ENCODE assay signal across 1 cellular context in genomic region chr9:128940271-128940921, GRCh38.
TF ChIP-seq lines count a peak whose summit lies in the region.

No MANE protein-coding gene starts in this region.

TF ChIP-seq in HepG2, 621 proteins besides CTCF, POLR2A, EP300 and RAD21 (continued from another document and continues in another):
- TF ChIP-seq AKNA (CRISPR knock-in tag; IDR thresholded peaks at IDR 0.05; ENCODE audit: borderline replicate concordance) (no peak), AHDC1 (CRISPR knock-in tag; IDR thresholded peaks at IDR 0.05; ENCODE audit: borderline replicate concordance) (no peak), ZFP36 (IDR thresholded peaks at IDR 0.05; ENCODE audit: borderline replicate concordance, low read depth, low read length, partially characterized antibody) (no peak), CAMTA2 (CRISPR knock-in tag; IDR thresholded peaks at IDR 0.05; ENCODE audit: borderline replicate concordance) (no peak), TBL1XR1 (IDR thresholded peaks at IDR 0.05; ENCODE audit: borderline replicate concordance, low read length, partially characterized antibody) (no peak), SOX5 (CRISPR knock-in tag; IDR thresholded peaks at IDR 0.05; ENCODE audit: borderline replicate concordance) (no peak), E2F5 (CRISPR knock-in tag; conservative IDR thresholded peaks at IDR 0.05) (no peak), ZNF33B (CRISPR knock-in tag; IDR thresholded peaks at IDR 0.05) (no peak), THYN1 (CRISPR knock-in tag; IDR thresholded peaks at IDR 0.05; ENCODE audit: borderline replicate concordance, low read depth) (no peak), HNRNPL (IDR thresholded peaks at IDR 0.05; ENCODE audit: low read depth, low read length) (0 out of 2 replicates have a peak, but pooled peaks have one; percentile 19), ZNF251 (CRISPR knock-in tag; IDR thresholded peaks at IDR 0.05) (no peak), RBAK (CRISPR knock-in tag; IDR thresholded peaks at IDR 0.05) (no peak), ZSCAN12 (CRISPR knock-in tag; IDR thresholded peaks at IDR 0.05) (no peak), SIN3B (IDR thresholded peaks at IDR 0.05; ENCODE audit: low read length) (no peak), SCMH1 (CRISPR knock-in tag; IDR thresholded peaks at IDR 0.05; ENCODE audit: borderline replicate concordance) (no peak), ZNF430 (CRISPR knock-in tag; IDR thresholded peaks at IDR 0.05) (no peak), SNAPC2 (CRISPR knock-in tag; IDR thresholded peaks at IDR 0.05) (no peak), NFE2L2 (IDR thresholded peaks at IDR 0.05; ENCODE audit: low read length) (no peak), ELF4 (CRISPR knock-in tag; IDR thresholded peaks at IDR 0.05; ENCODE audit: borderline replicate concordance) (no peak), ZFAT (CRISPR knock-in tag; conservative IDR thresholded peaks at IDR 0.05) (no peak), SOX13 (IDR thresholded peaks at IDR 0.05) (no peak), SOX13 (CRISPR knock-in tag; conservative IDR thresholded peaks at IDR 0.05 in 1 of 2, IDR thresholded peaks at IDR 0.05 in 1 of 2) (no peak), KDM2A (CRISPR knock-in tag; IDR thresholded peaks at IDR 0.05; ENCODE audit: borderline replicate concordance, low read depth) (no peak), JUN (CRISPR knock-in tag; IDR thresholded peaks at IDR 0.05) (no peak), DNMT3B (CRISPR knock-in tag; conservative IDR thresholded peaks at IDR 0.05) (no peak), MIER3 (CRISPR knock-in tag; IDR thresholded peaks at IDR 0.05; ENCODE audit: borderline replicate concordance) (no peak), RNF2 (conservative IDR thresholded peaks at IDR 0.05; ENCODE audit: low read depth) (no peak), ZNF556 (CRISPR knock-in tag; IDR thresholded peaks at IDR 0.05; ENCODE audit: borderline replicate concordance) (no peak), ZNF747 (CRISPR knock-in tag; IDR thresholded peaks at IDR 0.05; ENCODE audit: borderline replicate concordance) (no peak), TEAD3 (CRISPR knock-in tag; optimal IDR thresholded peaks at IDR 0.05; ENCODE audit: borderline replicate concordance) (no peak)
- TF ChIP-seq, protein P1, sequence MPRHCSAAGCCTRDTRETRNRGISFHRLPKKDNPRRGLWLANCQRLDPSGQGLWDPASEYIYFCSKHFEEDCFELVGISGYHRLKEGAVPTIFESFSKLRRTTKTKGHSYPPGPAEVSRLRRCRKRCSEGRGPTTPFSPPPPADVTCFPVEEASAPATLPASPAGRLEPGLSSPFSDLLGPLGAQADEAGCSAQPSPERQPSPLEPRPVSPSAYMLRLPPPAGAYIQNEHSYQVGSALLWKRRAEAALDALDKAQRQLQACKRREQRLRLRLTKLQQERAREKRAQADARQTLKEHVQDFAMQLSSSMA (CRISPR knock-in tag; IDR thresholded peaks at IDR 0.05): no peak
- TF ChIP-seq, protein P2, sequence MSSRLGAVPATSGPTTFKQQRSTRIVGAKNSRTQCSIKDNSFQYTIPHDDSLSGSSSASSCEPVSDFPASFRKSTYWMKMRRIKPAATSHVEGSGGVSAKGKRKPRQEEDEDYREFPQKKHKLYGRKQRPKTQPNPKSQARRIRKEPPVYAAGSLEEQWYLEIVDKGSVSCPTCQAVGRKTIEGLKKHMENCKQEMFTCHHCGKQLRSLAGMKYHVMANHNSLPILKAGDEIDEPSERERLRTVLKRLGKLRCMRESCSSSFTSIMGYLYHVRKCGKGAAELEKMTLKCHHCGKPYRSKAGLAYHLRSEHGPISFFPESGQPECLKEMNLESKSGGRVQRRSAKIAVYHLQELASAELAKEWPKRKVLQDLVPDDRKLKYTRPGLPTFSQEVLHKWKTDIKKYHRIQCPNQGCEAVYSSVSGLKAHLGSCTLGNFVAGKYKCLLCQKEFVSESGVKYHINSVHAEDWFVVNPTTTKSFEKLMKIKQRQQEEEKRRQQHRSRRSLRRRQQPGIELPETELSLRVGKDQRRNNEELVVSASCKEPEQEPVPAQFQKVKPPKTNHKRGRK (CRISPR knock-in tag; IDR thresholded peaks at IDR 0.05): no peak
- TF ChIP-seq, protein P3, sequence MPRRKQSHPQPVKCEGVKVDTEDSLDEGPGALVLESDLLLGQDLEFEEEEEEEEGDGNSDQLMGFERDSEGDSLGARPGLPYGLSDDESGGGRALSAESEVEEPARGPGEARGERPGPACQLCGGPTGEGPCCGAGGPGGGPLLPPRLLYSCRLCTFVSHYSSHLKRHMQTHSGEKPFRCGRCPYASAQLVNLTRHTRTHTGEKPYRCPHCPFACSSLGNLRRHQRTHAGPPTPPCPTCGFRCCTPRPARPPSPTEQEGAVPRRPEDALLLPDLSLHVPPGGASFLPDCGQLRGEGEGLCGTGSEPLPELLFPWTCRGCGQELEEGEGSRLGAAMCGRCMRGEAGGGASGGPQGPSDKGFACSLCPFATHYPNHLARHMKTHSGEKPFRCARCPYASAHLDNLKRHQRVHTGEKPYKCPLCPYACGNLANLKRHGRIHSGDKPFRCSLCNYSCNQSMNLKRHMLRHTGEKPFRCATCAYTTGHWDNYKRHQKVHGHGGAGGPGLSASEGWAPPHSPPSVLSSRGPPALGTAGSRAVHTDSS (CRISPR knock-in tag; conservative IDR thresholded peaks at IDR 0.05): no peak
- TF ChIP-seq, protein P4, sequence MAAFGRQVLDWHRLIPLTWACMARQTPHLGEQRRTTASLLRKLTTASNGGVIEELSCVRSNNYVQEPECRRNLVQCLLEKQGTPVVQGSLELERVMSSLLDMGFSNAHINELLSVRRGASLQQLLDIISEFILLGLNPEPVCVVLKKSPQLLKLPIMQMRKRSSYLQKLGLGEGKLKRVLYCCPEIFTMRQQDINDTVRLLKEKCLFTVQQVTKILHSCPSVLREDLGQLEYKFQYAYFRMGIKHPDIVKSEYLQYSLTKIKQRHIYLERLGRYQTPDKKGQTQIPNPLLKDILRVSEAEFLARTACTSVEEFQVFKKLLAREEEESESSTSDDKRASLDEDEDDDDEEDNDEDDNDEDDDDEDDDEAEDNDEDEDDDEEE (CRISPR knock-in tag; IDR thresholded peaks at IDR 0.05): no peak
- TF ChIP-seq, protein P5, sequence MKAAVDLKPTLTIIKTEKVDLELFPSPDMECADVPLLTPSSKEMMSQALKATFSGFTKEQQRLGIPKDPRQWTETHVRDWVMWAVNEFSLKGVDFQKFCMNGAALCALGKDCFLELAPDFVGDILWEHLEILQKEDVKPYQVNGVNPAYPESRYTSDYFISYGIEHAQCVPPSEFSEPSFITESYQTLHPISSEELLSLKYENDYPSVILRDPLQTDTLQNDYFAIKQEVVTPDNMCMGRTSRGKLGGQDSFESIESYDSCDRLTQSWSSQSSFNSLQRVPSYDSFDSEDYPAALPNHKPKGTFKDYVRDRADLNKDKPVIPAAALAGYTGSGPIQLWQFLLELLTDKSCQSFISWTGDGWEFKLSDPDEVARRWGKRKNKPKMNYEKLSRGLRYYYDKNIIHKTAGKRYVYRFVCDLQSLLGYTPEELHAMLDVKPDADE (CRISPR knock-in tag; IDR thresholded peaks at IDR 0.05): no peak
- TF ChIP-seq, protein P6, sequence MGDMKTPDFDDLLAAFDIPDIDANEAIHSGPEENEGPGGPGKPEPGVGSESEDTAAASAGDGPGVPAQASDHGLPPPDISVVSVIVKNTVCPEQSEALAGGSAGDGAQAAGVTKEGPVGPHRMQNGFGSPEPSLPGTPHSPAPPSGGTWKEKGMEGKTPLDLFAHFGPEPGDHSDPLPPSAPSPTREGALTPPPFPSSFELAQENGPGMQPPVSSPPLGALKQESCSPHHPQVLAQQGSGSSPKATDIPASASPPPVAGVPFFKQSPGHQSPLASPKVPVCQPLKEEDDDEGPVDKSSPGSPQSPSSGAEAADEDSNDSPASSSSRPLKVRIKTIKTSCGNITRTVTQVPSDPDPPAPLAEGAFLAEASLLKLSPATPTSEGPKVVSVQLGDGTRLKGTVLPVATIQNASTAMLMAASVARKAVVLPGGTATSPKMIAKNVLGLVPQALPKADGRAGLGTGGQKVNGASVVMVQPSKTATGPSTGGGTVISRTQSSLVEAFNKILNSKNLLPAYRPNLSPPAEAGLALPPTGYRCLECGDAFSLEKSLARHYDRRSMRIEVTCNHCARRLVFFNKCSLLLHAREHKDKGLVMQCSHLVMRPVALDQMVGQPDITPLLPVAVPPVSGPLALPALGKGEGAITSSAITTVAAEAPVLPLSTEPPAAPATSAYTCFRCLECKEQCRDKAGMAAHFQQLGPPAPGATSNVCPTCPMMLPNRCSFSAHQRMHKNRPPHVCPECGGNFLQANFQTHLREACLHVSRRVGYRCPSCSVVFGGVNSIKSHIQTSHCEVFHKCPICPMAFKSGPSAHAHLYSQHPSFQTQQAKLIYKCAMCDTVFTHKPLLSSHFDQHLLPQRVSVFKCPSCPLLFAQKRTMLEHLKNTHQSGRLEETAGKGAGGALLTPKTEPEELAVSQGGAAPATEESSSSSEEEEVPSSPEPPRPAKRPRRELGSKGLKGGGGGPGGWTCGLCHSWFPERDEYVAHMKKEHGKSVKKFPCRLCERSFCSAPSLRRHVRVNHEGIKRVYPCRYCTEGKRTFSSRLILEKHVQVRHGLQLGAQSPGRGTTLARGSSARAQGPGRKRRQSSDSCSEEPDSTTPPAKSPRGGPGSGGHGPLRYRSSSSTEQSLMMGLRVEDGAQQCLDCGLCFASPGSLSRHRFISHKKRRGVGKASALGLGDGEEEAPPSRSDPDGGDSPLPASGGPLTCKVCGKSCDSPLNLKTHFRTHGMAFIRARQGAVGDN (CRISPR knock-in tag; IDR thresholded peaks at IDR 0.05): peak; percentile 32
- TF ChIP-seq, protein P7, sequence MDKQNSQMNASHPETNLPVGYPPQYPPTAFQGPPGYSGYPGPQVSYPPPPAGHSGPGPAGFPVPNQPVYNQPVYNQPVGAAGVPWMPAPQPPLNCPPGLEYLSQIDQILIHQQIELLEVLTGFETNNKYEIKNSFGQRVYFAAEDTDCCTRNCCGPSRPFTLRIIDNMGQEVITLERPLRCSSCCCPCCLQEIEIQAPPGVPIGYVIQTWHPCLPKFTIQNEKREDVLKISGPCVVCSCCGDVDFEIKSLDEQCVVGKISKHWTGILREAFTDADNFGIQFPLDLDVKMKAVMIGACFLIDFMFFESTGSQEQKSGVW (CRISPR knock-in tag; IDR thresholded peaks at IDR 0.05; ENCODE audit: borderline replicate concordance): no peak
